1 cellular context compared by ENCODE assay signal in genomic region chrX:100635040-100635439, GRCh38.
TF ChIP-seq lines count a peak whose summit lies in the region.

No MANE protein-coding gene starts in this region.

TF ChIP-seq in H1, 55 proteins besides CTCF, POLR2A, EP300 and RAD21:
- TF ChIP-seq HDAC6 (IDR thresholded peaks at IDR 0.05; ENCODE audit: low read depth, low read length) (no peak), MAFK (IDR thresholded peaks at IDR 0.05; ENCODE audit: low read depth, low read length) (no peak), CHD2 (IDR thresholded peaks at IDR 0.05; ENCODE audit: low read length) (no peak), ZNF274 (IDR thresholded peaks at IDR 0.05; ENCODE audit: borderline replicate concordance, extremely low read depth, low read length) (no peak), HDAC2 (IDR thresholded peaks at IDR 0.05; ENCODE audit: borderline replicate concordance in 1 of 2, low read depth in 2 of 2, low read length in 2 of 2) (no peak), BACH1 (IDR thresholded peaks at IDR 0.05; ENCODE audit: low read length) (no peak), SP1 (IDR thresholded peaks at IDR 0.05; ENCODE audit: low read depth, low read length) (no peak), CBX8 (IDR thresholded peaks at IDR 0.05; ENCODE audit: borderline replicate concordance, low read depth, low read length) (no peak), EZH2 (IDR thresholded peaks at IDR 0.05; ENCODE audit: low read depth, low read length, severe bottlenecking) (no peak), PHF8 (conservative IDR thresholded peaks at IDR 0.05; ENCODE audit: low read depth, low read length) (no peak), TEAD4 (IDR thresholded peaks at IDR 0.05; ENCODE audit: low read depth, low read length) (no peak), BRCA1 (IDR thresholded peaks at IDR 0.05; ENCODE audit: low read depth, low read length) (no peak)
- TF ChIP-seq, protein P1, sequence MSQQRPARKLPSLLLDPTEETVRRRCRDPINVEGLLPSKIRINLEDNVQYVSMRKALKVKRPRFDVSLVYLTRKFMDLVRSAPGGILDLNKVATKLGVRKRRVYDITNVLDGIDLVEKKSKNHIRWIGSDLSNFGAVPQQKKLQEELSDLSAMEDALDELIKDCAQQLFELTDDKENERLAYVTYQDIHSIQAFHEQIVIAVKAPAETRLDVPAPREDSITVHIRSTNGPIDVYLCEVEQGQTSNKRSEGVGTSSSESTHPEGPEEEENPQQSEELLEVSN (IDR thresholded peaks at IDR 0.05) = no peak
